ENCODE assay signal across 18 cellular contexts in the genomic region with DNA sequence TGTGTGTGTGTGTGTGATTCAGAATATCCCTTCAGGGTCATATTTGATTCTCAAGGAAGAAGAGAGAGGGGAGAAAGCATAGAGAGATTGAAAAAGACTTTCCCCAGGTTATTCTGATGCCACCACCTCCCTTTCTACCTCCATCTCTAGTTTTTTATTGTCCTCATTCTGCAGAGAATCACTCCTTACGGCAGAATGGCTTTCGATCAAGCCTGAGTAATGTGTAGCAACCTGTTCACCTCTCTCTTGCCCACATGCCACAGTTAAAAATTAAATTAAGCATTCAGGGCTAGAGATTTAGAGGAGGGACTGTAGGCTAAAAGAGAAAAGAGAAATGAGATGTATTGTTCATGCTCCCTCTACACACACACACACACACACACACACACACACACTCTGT. TPM values are rescaled to one million over a fixed set of nuclear protein-coding genes. Genes with fewer than 3 reads are reported as not detected.
DNase-seq lines count a peak whose midpoint lies in the region; FAIRE-seq and TF ChIP-seq lines count a peak whose summit lies in the region.
"Had no signal": no experiment of that assay in that cellular context is flagged by ENCODE, and none has a peak within 500 bp of the region (broad histone marks: within the 10 kb centered on the region; RNA-seq: fewer than 3 reads in every experiment).

No MANE protein-coding gene starts in this region.

- H3K4ac ChIP-seq in H1 (replicated peaks; ENCODE audit: insufficient read length, low read depth, low read length): no peak overlapping the region

- H3K79me1 ChIP-seq in H1 (ENCODE audit: low read depth, low read length): no peaks in the 10 kb centered on the region

- no peak overlapping the region for H4K91ac ChIP-seq in H1 (replicated peaks; ENCODE audit: insufficient read length, low read length)

- peak overlapping the region; percentile 52 for H3K56ac ChIP-seq in H1 (replicated peaks; ENCODE audit: insufficient read length, low read depth, low read length)

- no peak overlapping the region for H3K18ac ChIP-seq in H1 (ENCODE audit: extremely low read depth, low read length)

- DNase-seq in G401 (ENCODE audit: low spot score) (peak; percentile 81), cerebellar cortex (ENCODE audit: low spot score) (peak; percentile 77), H1 (ENCODE audit: low read depth in 1 of 2, low spot score in 2 of 2) (no peak), NCI-H187 treated with DMSO at 0.1 percent for 48 hours (lab: John Stamatoyannopoulos, UW) (no peak), HTR-8/SVneo (ENCODE audit: insufficient read length, low spot score) (no peak), occipital lobe (lab: John Stamatoyannopoulos, UW) (no peak)
- DNase-seq: Calu3; CD4-positive, alpha-beta memory T cell; COR-L47; DMS79; EL; GF-D8; GM23248; H9; HFFc6 had no signal

- no peak overlapping the region for H3K27ac ChIP-seq in HEK293 (ENCODE audit: extremely low read depth, low read depth, low read length)
- H3K27ac ChIP-seq in H1 (ENCODE audit: low read depth, low read length): no peak overlapping the region
- H3K27ac ChIP-seq: GM23248 had no signal

- CTCF ChIA-PET in HEK293 (lab: Yijun Ruan, JAX) (interaction anchor here (1.3 kb wide), 1 partner anchor 44 kb away, joined by 5 read pairs; no protein-coding TSS in a partner anchor), H1 (lab: Charles Lee; ENCODE audit: partially characterized antibody) (interaction anchor here (1.2 kb wide), 1 partner anchor 9 kb away, joined by 6 read pairs; no protein-coding TSS in a partner anchor)

- H3K23ac ChIP-seq in H1 (ENCODE audit: insufficient read length): no peak overlapping the region

- in situ Hi-C loops in G401 (cut with HindIII; ENCODE audit: low sequenced_read_pairs): no loop called here

- H3K36me3 ChIP-seq in HEK293 (ENCODE audit: control insufficient read depth in 2 of 2, insufficient read depth in 1 of 2, low read length in 2 of 2) (no peaks in the 10 kb centered on the region), H1 (ENCODE audit: control insufficient read depth in 2 of 4, insufficient read depth in 4 of 4, low read length in 3 of 4) (no peaks in the 10 kb centered on the region)

- TF ChIP-seq POLR2A in H1 (IDR thresholded peaks at IDR 0.05; ENCODE audit: control extremely low read depth in 1 of 2, low read depth in 2 of 2, low read length in 2 of 2): no peak

- H3K27me3 ChIP-seq in H1 (replicated peaks in 1 of 4; ENCODE audit: control insufficient read depth in 3 of 4, extremely low read depth in 1 of 4, insufficient read depth in 3 of 4, low read length in 3 of 4): peaks cover 0 to 1% (median 0%) of the 10 kb centered on the region in 4 experiments; a peak in 1 of 7 replicates

- no peak for TF ChIP-seq RAD21 in H1 (IDR thresholded peaks at IDR 0.05 in 1 of 2, conservative IDR thresholded peaks at IDR 0.05 in 1 of 2; ENCODE audit: low read depth in 2 of 2, low read length in 2 of 2)

- TF ChIP-seq CTCF in HEK293 (tag by site-specific recombination; IDR thresholded peaks at IDR 0.05) (no peak), H1 (IDR thresholded peaks at IDR 0.05; ENCODE audit: control extremely low read depth in 1 of 3, insufficient read depth in 1 of 3, low read depth in 1 of 3, low read length in 3 of 3) (no peak)

- TF ChIP-seq EP300 in H1 (IDR thresholded peaks at IDR 0.05; ENCODE audit: borderline replicate concordance in 1 of 2, low read depth in 2 of 2, low read length in 2 of 2): no peak

- WGBS in H1 (ENCODE audit: extremely low coverage in 1 of 2, insufficient coverage in 1 of 2, insufficient read length in 1 of 2, insufficient replicate concordance in 2 of 2, low coverage in 1 of 2, low lambda C conversion rate in 2 of 2, missing lambda C conversion rate in 1 of 2), 2 experiments: 88% methylated on average over 2 of the region's 2 CpGs; no CpG with 5 or more reads in 1 of the 2 experiments

- no peak overlapping the region for H3K4me2 ChIP-seq in H1 (ENCODE audit: insufficient read depth in 1 of 2, low read depth in 2 of 2, low read length in 2 of 2)

- no peak overlapping the region for H2BK120ac ChIP-seq in H1 (replicated peaks; ENCODE audit: low read depth, low read length)

- no peak overlapping the region for H3K14ac ChIP-seq in H1 (ENCODE audit: insufficient read length)

- H2BK20ac ChIP-seq in H1 (ENCODE audit: low read length): no peak overlapping the region

- H3K79me2 ChIP-seq in H1 (ENCODE audit: control insufficient read depth in 1 of 2, insufficient read depth in 2 of 2, low read length in 2 of 2): no peaks in the 10 kb centered on the region

- H3K9me3 ChIP-seq in HEK293 (ENCODE audit: control insufficient read depth, insufficient read depth, low read depth, low read length) (no peaks in the 10 kb centered on the region), H1 (ENCODE audit: insufficient read depth in 2 of 2, low read depth in 1 of 2, low read length in 1 of 2) (no peaks in the 10 kb centered on the region)

- no peak overlapping the region for H4K5ac ChIP-seq in H1 (ENCODE audit: insufficient read length, low read depth, low read length)

- H3K4me1 ChIP-seq in HEK293 (ENCODE audit: control insufficient read depth, insufficient read depth, low read length) (peaks cover 13% of the 10 kb centered on the region), H1 (replicated peaks in 1 of 4; ENCODE audit: control insufficient read depth in 3 of 4, insufficient read depth in 4 of 4, low read length in 3 of 4) (peaks cover 0 to 3% (median 0%) of the 10 kb centered on the region in 4 experiments; a peak in 2 of 7 replicates)

- H3K9ac ChIP-seq in H1 (replicated peaks in 1 of 4; ENCODE audit: extremely low read depth in 1 of 4, low read depth in 3 of 4, low read length in 3 of 4): no peak overlapping the region
- H3K9ac ChIP-seq: GM23248 had no signal

- H3K23me2 ChIP-seq in H1 (ENCODE audit: low read depth, low read length): no peaks in the 10 kb centered on the region; the same call in 1 of the 2 replicates

- H4K8ac ChIP-seq in H1 (ENCODE audit: extremely low read depth, insufficient read depth, low read length): no peak overlapping the region

- H2BK15ac ChIP-seq in H1 (ENCODE audit: low read length): no peak overlapping the region

- no peak overlapping the region for H2AK5ac ChIP-seq in H1 (ENCODE audit: low read depth, low read length)

- H2BK12ac ChIP-seq in H1 (ENCODE audit: low read depth, low read length): no peak overlapping the region

- FAIRE-seq in H1 (lab: Jason Lieb, UNC): no peak
- no peak for FAIRE-seq in HTR-8/SVneo (lab: Jason Lieb, UNC)
- FAIRE-seq: GM12892 had no signal

- POLR2A ChIA-PET in HEK293 (lab: Yijun Ruan, JAX) (interaction anchor here (1.2 kb wide), 1 partner anchor 8 kb away, joined by 3 read pairs; no protein-coding TSS in a partner anchor), H1 (lab: Charles Lee; ENCODE audit: partially characterized antibody) (no interaction called here)

- H3K4me3 ChIP-seq in HEK293 (ENCODE audit: low read depth, low read length) (no peak overlapping the region), H1 (ENCODE audit: extremely low read depth in 1 of 4, insufficient read depth in 2 of 4, low read depth in 3 of 4, low read length in 4 of 4) (no peak overlapping the region)
- H3K4me3 ChIP-seq: GM23248 had no signal

- H4K20me1 ChIP-seq in H1 (replicated peaks in 1 of 2; ENCODE audit: control insufficient read depth in 1 of 2, insufficient read depth in 2 of 2, low read length in 2 of 2): no peaks in the 10 kb centered on the region

- H2AFZ ChIP-seq in H1 (ENCODE audit: low read length): no peak overlapping the region
- H2AFZ ChIP-seq: GM23248 had no signal

- no peak overlapping the region for H2BK5ac ChIP-seq in H1 (ENCODE audit: low read depth, low read length)

TF ChIP-seq in HEK293, 187 proteins besides CTCF, POLR2A, EP300 and RAD21 (continues in another document):
- no peak for TF ChIP-seq ZNF707 (tag by site-specific recombination; IDR thresholded peaks at IDR 0.05)

TF ChIP-seq in H1, 55 proteins besides CTCF, POLR2A, EP300 and RAD21 (continues in another document):
- TF ChIP-seq JUN (IDR thresholded peaks at IDR 0.05; ENCODE audit: low read depth, low read length): no peak
- no peak for TF ChIP-seq KDM4A (IDR thresholded peaks at IDR 0.05; ENCODE audit: low read depth, low read length, severe bottlenecking)
- TF ChIP-seq SP2 (IDR thresholded peaks at IDR 0.05; ENCODE audit: low read length): no peak
- no peak for TF ChIP-seq NRF1 (IDR thresholded peaks at IDR 0.05; ENCODE audit: low read depth, low read length)
- TF ChIP-seq, protein P1, sequence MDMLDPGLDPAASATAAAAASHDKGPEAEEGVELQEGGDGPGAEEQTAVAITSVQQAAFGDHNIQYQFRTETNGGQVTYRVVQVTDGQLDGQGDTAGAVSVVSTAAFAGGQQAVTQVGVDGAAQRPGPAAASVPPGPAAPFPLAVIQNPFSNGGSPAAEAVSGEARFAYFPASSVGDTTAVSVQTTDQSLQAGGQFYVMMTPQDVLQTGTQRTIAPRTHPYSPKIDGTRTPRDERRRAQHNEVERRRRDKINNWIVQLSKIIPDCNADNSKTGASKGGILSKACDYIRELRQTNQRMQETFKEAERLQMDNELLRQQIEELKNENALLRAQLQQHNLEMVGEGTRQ (IDR thresholded peaks at IDR 0.05; ENCODE audit: low read length): no peak
- no peak for TF ChIP-seq GTF2F1 (IDR thresholded peaks at IDR 0.05; ENCODE audit: borderline replicate concordance, low read depth, low read length)

RNA-seq across cellular contexts. Expression of a gene that starts 18.1 kb away (rescaled TPM):
- total RNA-seq in G401 (2014; rRNA removed; shearing (Covaris generic)): not detected in 2 replicates
- 0.27 and 0.43 TPM in 2 replicates for total RNA-seq in H1 (2021; fragmentation: NEBNext Ultra II Directional; extraction: Animal tissue kit (Norgen Biotek cat#: 25700))
- 0.19 and 0.50 TPM in 2 replicates for polyA plus RNA-seq in H1 (2011; rRNA removed)
- 0.31 TPM for polyA plus RNA-seq in H1 (2011; cell fraction: cytosol; rRNA removed)
- polyA plus RNA-seq in H1 (2011; cell fraction: nucleus; rRNA removed): 0.60 TPM
- 0.17 to 0.64 TPM (median 0.19 TPM) in 4 replicates for polyA plus RNA-seq in H1 (2012, experiment 1 of 2)
- polyA plus RNA-seq in H1 (2012, experiment 2 of 2): not detected
- polyA plus RNA-seq in H1 (2013, experiment 1 of 2): 0.34 TPM
- 0.15 TPM for polyA plus RNA-seq in H1 (2013, experiment 2 of 2)
- 1.3 and 1.5 TPM in 2 replicates for polyA minus RNA-seq in H1 (2011; rRNA and poly(A)+ RNA removed)
- not detected for polyA minus RNA-seq in H1 (2011; cell fraction: cytosol; rRNA and poly(A)+ RNA removed)
- 1.00 TPM for polyA minus RNA-seq in H1 (2011; cell fraction: nucleus; rRNA and poly(A)+ RNA removed)
- 44.9 TPM for total RNA-seq in occipital lobe
- total RNA-seq: A172, GM23248, HFFc6 had no signal
- polyA plus RNA-seq: GM23248 had no signal

RNA-seq across cellular contexts. Expression of a gene that starts 45.0 kb away (rescaled TPM):
- 16.3 and 50.2 TPM in 2 replicates for total RNA-seq in G401 (2014; rRNA removed; shearing (Covaris generic))
- total RNA-seq in H1 (2021; fragmentation: NEBNext Ultra II Directional; extraction: Animal tissue kit (Norgen Biotek cat#: 25700)): 84.4 and 84.9 TPM in 2 replicates
- polyA plus RNA-seq in H1 (2011; rRNA removed): 9.9 and 21.9 TPM in 2 replicates
- polyA plus RNA-seq in H1 (2011; cell fraction: cytosol; rRNA removed): 43.3 TPM
- polyA plus RNA-seq in H1 (2011; cell fraction: nucleus; rRNA removed): 8.2 TPM
- polyA plus RNA-seq in H1 (2012, experiment 1 of 2): 36.4 to 84.8 TPM (median 40.7 TPM) in 4 replicates
- 14.4 TPM for polyA plus RNA-seq in H1 (2012, experiment 2 of 2)
- polyA plus RNA-seq in H1 (2013, experiment 1 of 2): 63.6 TPM
- 64.0 TPM for polyA plus RNA-seq in H1 (2013, experiment 2 of 2)
- 13.1 and 18.6 TPM in 2 replicates for polyA minus RNA-seq in H1 (2011; rRNA and poly(A)+ RNA removed)
- polyA minus RNA-seq in H1 (2011; cell fraction: cytosol; rRNA and poly(A)+ RNA removed): 16.1 TPM
- 14.6 TPM for polyA minus RNA-seq in H1 (2011; cell fraction: nucleus; rRNA and poly(A)+ RNA removed)
- 40.1 TPM for total RNA-seq in occipital lobe

Comparison
In these comparisons a context has a peak if more than half of its experiments do, and no peak if none do; other contexts are left out.
1. DNase-seq: peak in G401 (single experiment) and cerebellar cortex (single experiment); none in H1 (0 of 2), NCI-H187 treated with DMSO at 0.1 percent for 48 hours (single experiment), HTR-8/SVneo (single experiment) and occipital lobe (single experiment).
2. RNA of a gene that starts 18.1 kb away (total RNA-seq): 44.9 TPM in occipital lobe (single experiment); 0.27 to 0.43 TPM in H1 and not detected in G401; every median in the first group is over 10 times any median in the second.